16 cellular contexts compared by ENCODE assay signal in the genomic region with DNA sequence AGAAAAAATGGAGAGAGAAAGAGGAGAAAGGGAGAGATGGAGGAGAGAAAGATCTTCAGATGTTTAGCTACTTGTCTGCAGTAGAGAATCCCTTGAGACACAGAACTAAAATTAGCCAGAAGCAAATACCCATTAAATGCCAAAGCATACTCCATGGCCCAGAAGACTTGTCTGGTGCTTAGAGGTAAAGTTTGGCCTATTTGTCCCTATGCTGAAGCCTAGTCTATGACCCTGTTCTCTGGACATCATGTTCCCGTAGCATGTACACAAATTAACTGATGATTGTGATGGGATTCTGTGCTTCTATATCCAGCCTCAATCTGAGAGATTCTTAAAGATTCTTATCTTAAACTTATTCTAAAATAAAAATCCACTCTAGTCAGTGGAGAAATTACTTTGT.
"Had no signal": no experiment of that assay in that cellular context is flagged by ENCODE, and none has a peak within 500 bp of the region (broad histone marks: within the 10 kb centered on the region; RNA-seq: fewer than 3 reads in every experiment).

No MANE protein-coding gene starts in this region.

- H3K4me1 Mint-ChIP-seq: activated B cell treated with CpG ODN at 0.5 μM for 24 hours; activated CD4-positive, alpha-beta T cell treated with anti-CD3 and anti-CD28 coated beads, Interleukin-2, amount 10 ng/mL, durations not matched to agents 24 days and 14 days; activated naive CD8-positive, alpha-beta T cell treated with anti-CD3 and anti-CD28 coated beads for 36 hours; brain; central memory CD8-positive, alpha-beta T cell; neural crest cell had no signal

- DNase-seq: activated B cell treated with CpG ODN at 0.5 μM for 24 hours; activated CD4-positive, alpha-beta T cell treated with anti-CD3 and anti-CD28 coated beads, Interleukin-2, amount 10 ng/mL, durations not matched to agents 24 days and 14 days; activated naive CD8-positive, alpha-beta T cell treated with anti-CD3 and anti-CD28 coated beads for 36 hours; amygdala; effector memory CD8-positive, alpha-beta T cell; hypothalamus; midbrain; stimulated activated CD4-positive, alpha-beta T cell treated with anti-CD3 and anti-CD28 coated beads, Interleukin-4, amount 100 ng/mL, for 1 hour; stimulated activated naive B cell treated with anti-CD40 and anti-IgM and Interleukin-4, amounts not matched to agents 10 μg/mL and 1 μg/mL and 100 μg/mL, for 72 hours; SW 1271; trophoblast cell had no signal

- H3K9me3 Mint-ChIP-seq: activated B cell treated with CpG ODN at 0.5 μM for 24 hours; activated CD4-positive, alpha-beta T cell treated with anti-CD3 and anti-CD28 coated beads, Interleukin-2, amount 10 ng/mL, durations not matched to agents 24 days and 14 days; activated naive CD8-positive, alpha-beta T cell treated with anti-CD3 and anti-CD28 coated beads for 36 hours; activated T-helper 1 cell treated with anti-CD3 and anti-CD28 coated beads, Interleukin-12 subunit alpha, Interleukin-12 subunit beta, Interleukin-2, Interleukin-4 antibody, amounts not matched to agents 30 ng/mL and 10 ng/mL and 1 ng/mL, durations not matched to agents 14 hours and 24 hours and 36 hours; central memory CD8-positive, alpha-beta T cell; dendritic cell treated with granulocyte-macrophage colony-stimulating factor and Interleukin-4, amounts not matched to agents 40 ng/mL and 50 ng/mL, for 4 days; effector memory CD8-positive, alpha-beta T cell; neural crest cell; stimulated activated naive B cell treated with anti-CD40 and anti-IgM and Interleukin-4, amounts not matched to agents 10 μg/mL and 1 μg/mL and 100 μg/mL, for 72 hours had no signal

- H3K36me3 Mint-ChIP-seq: activated naive CD8-positive, alpha-beta T cell treated with anti-CD3 and anti-CD28 coated beads for 36 hours; brain; stimulated activated naive B cell treated with anti-CD40 and anti-IgM and Interleukin-4, amounts not matched to agents 10 μg/mL and 1 μg/mL and 100 μg/mL, for 72 hours had no signal

- H3K27ac Mint-ChIP-seq: activated B cell treated with CpG ODN at 0.5 μM for 24 hours; activated CD4-positive, alpha-beta T cell treated with anti-CD3 and anti-CD28 coated beads, Interleukin-2, amount 10 ng/mL, durations not matched to agents 24 days and 14 days; activated naive CD8-positive, alpha-beta T cell treated with anti-CD3 and anti-CD28 coated beads for 36 hours; activated T-helper 1 cell treated with anti-CD3 and anti-CD28 coated beads, Interleukin-12 subunit alpha, Interleukin-12 subunit beta, Interleukin-2, Interleukin-4 antibody, amounts not matched to agents 30 ng/mL and 10 ng/mL and 1 ng/mL, durations not matched to agents 14 hours and 24 hours and 36 hours; brain; dendritic cell treated with granulocyte-macrophage colony-stimulating factor and Interleukin-4, amounts not matched to agents 40 ng/mL and 50 ng/mL, for 4 days; effector memory CD8-positive, alpha-beta T cell; stimulated activated naive B cell treated with anti-CD40 and anti-IgM and Interleukin-4, amounts not matched to agents 10 μg/mL and 1 μg/mL and 100 μg/mL, for 72 hours had no signal

- ATAC-seq: effector memory CD8-positive, alpha-beta T cell; stimulated activated naive B cell treated with anti-CD40 and anti-IgM and Interleukin-4, amounts not matched to agents 10 μg/mL and 1 μg/mL and 100 μg/mL, for 72 hours had no signal

- H3K4me3 Mint-ChIP-seq: activated B cell treated with CpG ODN at 0.5 μM for 24 hours; activated CD4-positive, alpha-beta T cell treated with anti-CD3 and anti-CD28 coated beads, Interleukin-2, amount 10 ng/mL, durations not matched to agents 24 days and 14 days; activated naive CD8-positive, alpha-beta T cell treated with anti-CD3 and anti-CD28 coated beads for 36 hours; activated T-helper 1 cell treated with anti-CD3 and anti-CD28 coated beads, Interleukin-12 subunit alpha, Interleukin-12 subunit beta, Interleukin-2, Interleukin-4 antibody, amounts not matched to agents 30 ng/mL and 10 ng/mL and 1 ng/mL, durations not matched to agents 14 hours and 24 hours and 36 hours; brain; central memory CD8-positive, alpha-beta T cell; dendritic cell treated with granulocyte-macrophage colony-stimulating factor and Interleukin-4, amounts not matched to agents 40 ng/mL and 50 ng/mL, for 4 days; effector memory CD8-positive, alpha-beta T cell; neural crest cell; stimulated activated naive B cell treated with anti-CD40 and anti-IgM and Interleukin-4, amounts not matched to agents 10 μg/mL and 1 μg/mL and 100 μg/mL, for 72 hours had no signal
